1 cellular context compared by ENCODE assay signal in the genomic region with DNA sequence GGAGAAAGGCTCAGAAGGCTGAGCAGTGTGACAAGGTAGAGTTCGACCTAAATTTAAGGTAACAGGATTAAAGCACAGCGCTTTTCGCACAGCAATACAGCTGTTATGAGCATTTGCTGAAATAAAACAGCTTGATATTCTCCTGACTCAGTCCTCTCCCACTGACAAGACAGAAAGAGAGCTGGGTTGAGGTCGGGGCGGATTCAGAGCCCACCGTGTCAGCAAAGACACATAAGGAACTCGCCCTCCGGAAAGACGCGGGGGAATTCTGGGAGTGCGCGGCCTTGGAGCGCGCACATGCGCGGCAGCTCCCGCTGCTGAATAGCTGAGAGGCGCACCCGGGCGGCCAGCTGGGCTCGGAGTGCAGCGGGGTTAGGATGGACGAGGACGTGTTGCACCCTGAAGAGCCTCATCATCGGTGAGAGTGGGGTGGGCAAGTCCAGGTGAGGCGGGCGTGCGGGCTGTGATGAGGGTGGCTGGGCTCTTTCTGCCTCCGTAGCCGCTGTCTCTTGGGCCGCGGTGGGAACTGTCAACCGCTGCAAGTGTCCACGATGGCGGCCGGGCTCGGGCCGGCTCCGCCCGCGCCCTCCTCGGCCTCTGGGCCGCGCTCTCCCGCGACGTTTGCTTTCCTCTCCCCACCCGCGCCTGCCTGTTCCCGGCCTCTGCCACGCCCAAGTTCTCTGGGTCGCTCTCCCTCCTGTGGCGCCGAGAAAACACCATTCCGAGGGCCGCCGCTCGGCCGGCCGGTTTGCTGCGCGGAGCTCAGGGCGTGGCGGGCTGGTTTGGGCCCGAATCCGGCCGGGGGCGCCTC.
TF ChIP-seq lines count a peak whose summit lies in the region.

No MANE protein-coding gene starts in this region.

TF ChIP-seq in K562, 482 proteins besides CTCF, POLR2A, EP300 and RAD21 (continued from another document):
- TF ChIP-seq, protein P1, sequence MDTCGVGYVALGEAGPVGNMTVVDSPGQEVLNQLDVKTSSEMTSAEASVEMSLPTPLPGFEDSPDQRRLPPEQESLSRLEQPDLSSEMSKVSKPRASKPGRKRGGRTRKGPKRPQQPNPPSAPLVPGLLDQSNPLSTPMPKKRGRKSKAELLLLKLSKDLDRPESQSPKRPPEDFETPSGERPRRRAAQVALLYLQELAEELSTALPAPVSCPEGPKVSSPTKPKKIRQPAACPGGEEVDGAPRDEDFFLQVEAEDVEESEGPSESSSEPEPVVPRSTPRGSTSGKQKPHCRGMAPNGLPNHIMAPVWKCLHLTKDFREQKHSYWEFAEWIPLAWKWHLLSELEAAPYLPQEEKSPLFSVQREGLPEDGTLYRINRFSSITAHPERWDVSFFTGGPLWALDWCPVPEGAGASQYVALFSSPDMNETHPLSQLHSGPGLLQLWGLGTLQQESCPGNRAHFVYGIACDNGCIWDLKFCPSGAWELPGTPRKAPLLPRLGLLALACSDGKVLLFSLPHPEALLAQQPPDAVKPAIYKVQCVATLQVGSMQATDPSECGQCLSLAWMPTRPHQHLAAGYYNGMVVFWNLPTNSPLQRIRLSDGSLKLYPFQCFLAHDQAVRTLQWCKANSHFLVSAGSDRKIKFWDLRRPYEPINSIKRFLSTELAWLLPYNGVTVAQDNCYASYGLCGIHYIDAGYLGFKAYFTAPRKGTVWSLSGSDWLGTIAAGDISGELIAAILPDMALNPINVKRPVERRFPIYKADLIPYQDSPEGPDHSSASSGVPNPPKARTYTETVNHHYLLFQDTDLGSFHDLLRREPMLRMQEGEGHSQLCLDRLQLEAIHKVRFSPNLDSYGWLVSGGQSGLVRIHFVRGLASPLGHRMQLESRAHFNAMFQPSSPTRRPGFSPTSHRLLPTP (IDR thresholded peaks at IDR 0.05; ENCODE audit: borderline replicate concordance, extremely low read depth, insufficient read length) = no peak
- no peak for TF ChIP-seq ZNF445 (CRISPR knock-in tag; IDR thresholded peaks at IDR 0.05; ENCODE audit: low read depth)
- no peak for TF ChIP-seq ZNF551 (CRISPR knock-in tag; IDR thresholded peaks at IDR 0.05)
- no peak for TF ChIP-seq TOE1 (IDR thresholded peaks at IDR 0.05; ENCODE audit: borderline replicate concordance)
- TF ChIP-seq TOE1 (CRISPR knock-in tag; IDR thresholded peaks at IDR 0.05; ENCODE audit: borderline replicate concordance, low read depth) = no peak
- no peak for TF ChIP-seq ILK (tag; IDR thresholded peaks at IDR 0.05; ENCODE audit: borderline replicate concordance, low read depth)
TF ChIP-seq in K562: peak in this region for 84.
